Comparison of ENCODE assay signal across 8 cellular contexts in the genomic region with DNA sequence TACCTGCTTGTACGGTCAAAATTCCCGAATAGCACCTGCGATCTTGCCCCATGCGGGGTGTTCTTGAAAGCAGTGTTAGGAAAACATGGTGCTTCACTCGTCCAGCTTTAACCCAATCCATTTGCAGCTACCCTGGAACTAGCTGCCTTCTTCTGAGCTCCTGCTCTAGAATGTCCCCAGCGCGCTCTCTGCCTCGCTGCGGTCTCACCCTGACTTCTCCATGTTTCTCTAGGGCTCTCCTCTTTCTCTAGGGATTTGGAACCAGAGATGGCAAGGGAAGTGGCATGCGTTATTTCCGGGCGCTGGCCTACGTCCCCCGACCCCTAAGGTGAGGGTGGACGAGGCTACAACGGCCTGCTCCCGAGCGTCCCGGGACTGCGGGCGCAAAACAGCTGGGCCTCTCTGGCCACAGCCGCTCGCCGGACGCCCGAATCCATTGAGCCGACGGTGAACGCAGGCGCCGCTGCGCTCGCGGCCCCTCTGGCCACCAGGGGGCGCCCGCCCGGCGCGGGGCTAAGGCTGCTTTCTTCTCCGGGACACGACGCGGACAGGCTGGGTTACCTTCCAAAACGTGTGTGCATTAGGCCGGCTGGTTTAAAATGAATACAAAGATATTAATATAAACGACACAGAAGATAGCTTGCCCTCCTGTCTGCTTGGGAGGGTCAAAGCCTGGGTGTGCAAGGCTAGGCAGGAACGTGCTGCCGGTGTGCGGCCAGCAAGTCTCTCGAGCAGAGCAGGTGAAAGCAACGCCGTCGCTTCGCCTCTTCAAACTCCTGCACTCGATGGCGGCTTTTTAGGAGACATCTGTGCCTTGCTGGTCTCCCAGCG. TPM values are rescaled to one million over a fixed set of nuclear protein-coding genes. Genes with fewer than 3 reads are reported as not detected.
DNase-seq lines count a peak whose midpoint lies in the region; ATAC-seq, FAIRE-seq and TF ChIP-seq lines count a peak whose summit lies in the region.

No MANE protein-coding gene starts in this region.

- H3K27ac ChIP-seq in H1 (ENCODE audit: low read depth, low read length) (peak overlapping the region; percentile 37; the same call in 1 of the 2 replicates), mesenchymal stem cell (ENCODE audit: low read length, poor library complexity, severe bottlenecking) (peak overlapping the region; percentile 80)

- peaks cover 0 to 8% (median 4%) of the 10 kb centered on the region in 4 experiments; a peak in 4 of 7 replicates for H3K4me1 ChIP-seq in H1 (replicated peaks in 1 of 4; ENCODE audit: control insufficient read depth in 3 of 4, insufficient read depth in 4 of 4, low read length in 3 of 4)
- peaks cover 2% of the 10 kb centered on the region for H3K4me1 ChIP-seq in mesenchymal stem cell (ENCODE audit: control insufficient read depth, insufficient read depth, low read depth, low read length)

- H3K9ac ChIP-seq in H1 (replicated peaks in 1 of 4; ENCODE audit: extremely low read depth in 1 of 4, low read depth in 3 of 4, low read length in 3 of 4) (peak overlapping the region in 3 of 4 experiments; percentile 53 to 69 (median 63); a peak in 5 of 7 replicates), mesenchymal stem cell (ENCODE audit: low read length) (peak overlapping the region; percentile 98)

- H3K23ac ChIP-seq in H1 (ENCODE audit: insufficient read length) (no peak overlapping the region), mesenchymal stem cell (ENCODE audit: low read length in 2 of 2) (peak overlapping the region in 1 of 2 experiments; percentile 5)

- WGBS in H1 (ENCODE audit: extremely low coverage in 1 of 2, insufficient coverage in 1 of 2, insufficient read length in 1 of 2, insufficient replicate concordance in 2 of 2, low coverage in 1 of 2, low lambda C conversion rate in 2 of 2, missing lambda C conversion rate in 1 of 2), 2 experiments, result 11% methylated on average over 47 of the region's 57 CpGs; no CpG with 5 or more reads in 1 of the 2 experiments
- WGBS in mesenchymal stem cell, result 7% methylated on average over 51 of the region's 57 CpGs

- H3K4me2 ChIP-seq in H1 (ENCODE audit: insufficient read depth in 1 of 2, low read depth in 2 of 2, low read length in 2 of 2) (peak overlapping the region; percentile 70 to 91), mesenchymal stem cell (ENCODE audit: low read length, poor library complexity, severe bottlenecking) (peak overlapping the region; percentile 85)

- H2BK120ac ChIP-seq in H1 (replicated peaks; ENCODE audit: low read depth, low read length) (peak overlapping the region; percentile 92), mesenchymal stem cell (ENCODE audit: low read depth, low read length) (no peak overlapping the region)

- peak overlapping the region; percentile 88; the same call in 1 of the 2 replicates for H2BK15ac ChIP-seq in H1 (ENCODE audit: low read length)
- H2BK15ac ChIP-seq in mesenchymal stem cell (ENCODE audit: low read depth, poor library complexity, severe bottlenecking), result no peak overlapping the region

- H4K5ac ChIP-seq in H1 (ENCODE audit: insufficient read length, low read depth, low read length), result peak overlapping the region; percentile 80

- CTCF ChIA-PET in AG04449 (lab: Yijun Ruan, JAX) (interaction anchor here (0.5 to 7.7 kb wide), 92 partner anchors 10 to 848 kb away, joined by 3 to 161 read pairs (median 4); no protein-coding TSS in a partner anchor), H1 (lab: Charles Lee; ENCODE audit: partially characterized antibody) (interaction anchor here (0.6 to 5.9 kb wide), 30 partner anchors 10 to 674 kb away, joined by 3 to 63 read pairs (median 4); no protein-coding TSS in a partner anchor)

- H3K36me3 ChIP-seq in H1 (ENCODE audit: control insufficient read depth in 2 of 4, insufficient read depth in 4 of 4, low read length in 3 of 4) (no peaks in the 10 kb centered on the region), mesenchymal stem cell (ENCODE audit: control insufficient read depth in 1 of 2, insufficient read depth in 2 of 2, low read depth in 1 of 2, low read length in 2 of 2) (peaks cover 0 to under 1% of the 10 kb centered on the region in 2 experiments)

- H2AFZ ChIP-seq in H1 (ENCODE audit: low read length), result peak overlapping the region; percentile 88
- peak overlapping the region; percentile 56 for H2AFZ ChIP-seq in mesenchymal stem cell (ENCODE audit: low read depth, low read length)

- H2AK5ac ChIP-seq in H1 (ENCODE audit: low read depth, low read length) (no peak overlapping the region), mesenchymal stem cell (ENCODE audit: low read length, severe bottlenecking) (no peak overlapping the region)

- H3K79me1 ChIP-seq in H1 (ENCODE audit: low read depth, low read length) (no peaks in the 10 kb centered on the region), mesenchymal stem cell (replicated peaks; ENCODE audit: low read length, poor library complexity, severe bottlenecking) (no peaks in the 10 kb centered on the region)

- POLR2A ChIA-PET in AG04449 (lab: Yijun Ruan, JAX), result interaction anchor here (4.1 kb wide), 1 partner anchor 406 kb away, joined by 29 read pairs; no protein-coding TSS in a partner anchor
- POLR2A ChIA-PET in H1 (lab: Charles Lee; ENCODE audit: partially characterized antibody), result interaction anchor here (1.3 to 3.7 kb wide), 6 partner anchors 13 to 352 kb away, joined by 3 to 34 read pairs (median 9); no protein-coding TSS in a partner anchor

- H4K8ac ChIP-seq in H1 (ENCODE audit: extremely low read depth, insufficient read depth, low read length) (peak overlapping the region; percentile 26; the same call in 1 of the 2 replicates), mesenchymal stem cell (ENCODE audit: low read length) (peak overlapping the region; percentile 91)

- peak overlapping the region; percentile 65 for H3K18ac ChIP-seq in H1 (ENCODE audit: extremely low read depth, low read length)
- peak overlapping the region; percentile 78 to 91 for H3K18ac ChIP-seq in mesenchymal stem cell (ENCODE audit: low read depth in 1 of 2, low read length in 2 of 2)

- H3K27me3 ChIP-seq in H1 (replicated peaks in 1 of 4; ENCODE audit: control insufficient read depth in 3 of 4, extremely low read depth in 1 of 4, insufficient read depth in 3 of 4, low read length in 3 of 4), result peaks cover 0 to 2% (median 0%) of the 10 kb centered on the region in 4 experiments; a peak in 1 of 7 replicates
- no peaks in the 10 kb centered on the region for H3K27me3 ChIP-seq in mesenchymal stem cell (ENCODE audit: control insufficient read depth in 1 of 2, insufficient read depth in 1 of 2, low read length in 2 of 2)

- peak overlapping the region; percentile 17 for H3K56ac ChIP-seq in H1 (replicated peaks; ENCODE audit: insufficient read length, low read depth, low read length)

- TF ChIP-seq POLR2A in H1 (IDR thresholded peaks at IDR 0.05; ENCODE audit: control extremely low read depth in 1 of 2, low read depth in 2 of 2, low read length in 2 of 2), result peak in 1 of 2 experiments; percentile 68; a peak in 2 of 3 replicates

- peaks cover 25 to 30% of the 10 kb centered on the region in 2 experiments for H3K79me2 ChIP-seq in H1 (ENCODE audit: control insufficient read depth in 1 of 2, insufficient read depth in 2 of 2, low read length in 2 of 2)

- H2BK12ac ChIP-seq in H1 (ENCODE audit: low read depth, low read length), result peak overlapping the region; percentile 83
- H2BK12ac ChIP-seq in mesenchymal stem cell (ENCODE audit: low read length in 2 of 2), result peak overlapping the region; percentile 91 to 95

- no peak overlapping the region for H3K14ac ChIP-seq in H1 (ENCODE audit: insufficient read length)
- peak overlapping the region in 1 of 2 experiments; percentile 77 for H3K14ac ChIP-seq in mesenchymal stem cell (ENCODE audit: low read length in 2 of 2)

- FAIRE-seq in H1 (lab: Jason Lieb, UNC), result no peak

- peaks cover 10% of the 10 kb centered on the region for H3K23me2 ChIP-seq in H1 (ENCODE audit: low read depth, low read length)

- 0 out of 2 replicates have a peak overlapping the region, but pooled peaks have one; percentile 51 for H2BK20ac ChIP-seq in H1 (ENCODE audit: low read length)

- peak overlapping the region; percentile 91 for H3K4me3 ChIP-seq in AG04449 (ENCODE audit: low read depth, low read length)
- H3K4me3 ChIP-seq in H1 (ENCODE audit: extremely low read depth in 1 of 4, insufficient read depth in 2 of 4, low read depth in 3 of 4, low read length in 4 of 4), result peak overlapping the region; percentile 42 to 100 (median 65); a peak in 7 of 8 replicates
- peak overlapping the region; percentile 53 to 86 for H3K4me3 ChIP-seq in mesenchymal stem cell (ENCODE audit: insufficient read depth in 1 of 2, low read depth in 1 of 2, low read length in 2 of 2)

- peaks cover 8 to 11% of the 10 kb centered on the region in 2 experiments for H4K20me1 ChIP-seq in H1 (replicated peaks in 1 of 2; ENCODE audit: control insufficient read depth in 1 of 2, insufficient read depth in 2 of 2, low read length in 2 of 2)

- peak overlapping the region; percentile 98 for H4K91ac ChIP-seq in H1 (replicated peaks; ENCODE audit: insufficient read length, low read length)
- peak overlapping the region; percentile 18 for H4K91ac ChIP-seq in mesenchymal stem cell (ENCODE audit: low read length)

- H3K4ac ChIP-seq in H1 (replicated peaks; ENCODE audit: insufficient read length, low read depth, low read length) (peak overlapping the region; percentile 49), mesenchymal stem cell (ENCODE audit: low read depth in 1 of 2, low read length in 2 of 2) (peak overlapping the region; percentile 71 to 96)

- H3K9me3 ChIP-seq in H1 (ENCODE audit: insufficient read depth in 2 of 2, low read depth in 1 of 2, low read length in 1 of 2) (no peaks in the 10 kb centered on the region), mesenchymal stem cell (ENCODE audit: control insufficient read depth, low read length) (no peaks in the 10 kb centered on the region)

- peak; percentile 77 to 82 for TF ChIP-seq RAD21 in H1 (IDR thresholded peaks at IDR 0.05 in 1 of 2, conservative IDR thresholded peaks at IDR 0.05 in 1 of 2; ENCODE audit: low read depth in 2 of 2, low read length in 2 of 2)

- peak; percentile 49 for ATAC-seq in GM18520 (IDR thresholded peaks at IDR 0.05; ENCODE audit: unreplicated experiment)
- ATAC-seq in HG03066 (IDR thresholded peaks at IDR 0.05; ENCODE audit: low read depth, unreplicated experiment), result peak; percentile 44

- DNase-seq in AG04449 (ENCODE audit: low read depth, low spot score) (no peak), NCI-H460 (ENCODE audit: extremely low read depth, low read depth) (peak; percentile 65), H1 (ENCODE audit: low read depth in 1 of 2, low spot score in 2 of 2) (peak in 1 of 2 experiments; percentile 96), mesenchymal stem cell (peak; percentile 79)
- DNase-seq in activated CD8-positive, alpha-beta memory T cell treated with anti-CD3 and anti-CD28 coated beads for 24 hours, result peak; percentile 89
- DNase-seq in stimulated activated CD8-positive, alpha-beta memory T cell treated with anti-CD3 and anti-CD28 coated beads, Interleukin-12 subunit alpha, Interleukin-12 subunit beta, amount 100 ng/mL, for 4 hours (ENCODE audit: low read depth), result peak; percentile 54

- TF ChIP-seq CTCF in AG04449 (IDR thresholded peaks at IDR 0.05; ENCODE audit: insufficient read depth, low read length, missing control alignments) (peak; percentile 94), H1 (IDR thresholded peaks at IDR 0.05; ENCODE audit: control extremely low read depth in 1 of 3, insufficient read depth in 1 of 3, low read depth in 1 of 3, low read length in 3 of 3) (peak; percentile 85 to 93 (median 93))

- no peak for TF ChIP-seq EP300 in H1 (IDR thresholded peaks at IDR 0.05; ENCODE audit: borderline replicate concordance in 1 of 2, low read depth in 2 of 2, low read length in 2 of 2)

- peak overlapping the region; percentile 76; the same call in 1 of the 2 replicates for H2BK5ac ChIP-seq in H1 (ENCODE audit: low read depth, low read length)
- peak overlapping the region; percentile 49 for H2BK5ac ChIP-seq in mesenchymal stem cell (ENCODE audit: low read depth, low read length, poor library complexity, severe bottlenecking)

RNA-seq across cellular contexts. Expression of a gene that starts 1.8 kb away (rescaled TPM):
- total RNA-seq in NCI-H460 (2014; rRNA removed; shearing (Covaris generic)), result 11.2 and 13.8 TPM in 2 replicates
- polyA plus RNA-seq in NCI-H460 (2014; cell fraction: nucleus; rRNA removed), result 7.0 and 9.7 TPM in 2 replicates
- total RNA-seq in H1 (2021; fragmentation: NEBNext Ultra II Directional; extraction: Animal tissue kit (Norgen Biotek cat#: 25700)), result 36.6 and 37.7 TPM in 2 replicates
- 36.2 and 37.9 TPM in 2 replicates for polyA plus RNA-seq in H1 (2011; rRNA removed)
- polyA plus RNA-seq in H1 (2011; cell fraction: cytosol; rRNA removed), result 33.4 TPM
- polyA plus RNA-seq in H1 (2011; cell fraction: nucleus; rRNA removed), result 26.4 TPM
- polyA plus RNA-seq in H1 (2012, experiment 1 of 2), result 20.8 to 29.9 TPM (median 25.4 TPM) in 4 replicates
- polyA plus RNA-seq in H1 (2012, experiment 2 of 2), result 22.0 TPM
- 27.3 TPM for polyA plus RNA-seq in H1 (2013, experiment 1 of 2)
- 27.5 TPM for polyA plus RNA-seq in H1 (2013, experiment 2 of 2)
- polyA minus RNA-seq in H1 (2011; rRNA and poly(A)+ RNA removed), result 42.7 and 50.5 TPM in 2 replicates
- polyA minus RNA-seq in H1 (2011; cell fraction: cytosol; rRNA and poly(A)+ RNA removed), result 20.3 TPM
- polyA minus RNA-seq in H1 (2011; cell fraction: nucleus; rRNA and poly(A)+ RNA removed), result 30.0 TPM
- polyA plus RNA-seq in mesenchymal stem cell (2013, experiment 1 of 2), result 38.9 TPM
- 38.8 TPM for polyA plus RNA-seq in mesenchymal stem cell (2013, experiment 2 of 2)
